Comparison of ENCODE assay signal across 1 cellular context in the genomic region with DNA sequence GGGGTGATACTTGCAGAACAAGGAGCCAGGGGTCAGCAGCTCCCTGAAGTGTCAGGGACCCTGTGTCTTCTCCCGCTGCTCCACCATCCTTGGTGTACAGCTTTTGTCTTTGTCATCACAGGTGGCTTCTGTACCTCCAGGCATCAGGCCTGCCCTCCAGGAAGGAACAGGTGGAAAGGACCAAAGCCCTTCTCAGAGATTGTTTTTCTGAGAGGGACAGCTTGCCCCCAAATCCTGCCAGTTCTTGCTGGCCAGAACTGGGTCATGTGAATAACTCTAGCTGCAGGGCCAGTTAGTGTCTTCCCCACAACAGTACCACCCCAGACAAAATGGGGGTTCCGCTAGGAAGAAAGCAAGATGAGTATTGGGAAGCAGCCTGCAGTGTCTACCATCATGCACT.
TF ChIP-seq lines count a peak whose summit lies in the region.

No MANE protein-coding gene starts in this region.

TF ChIP-seq in HepG2, 621 proteins besides CTCF, POLR2A, EP300 and RAD21:
- TF ChIP-seq FOXO4 (CRISPR knock-in tag; conservative IDR thresholded peaks at IDR 0.05), result no peak
- TF ChIP-seq ZNF75D (CRISPR knock-in tag; IDR thresholded peaks at IDR 0.05; ENCODE audit: borderline replicate concordance), result peak; percentile 34; the same call in 1 of the 2 replicates
- TF ChIP-seq PCBP1 (IDR thresholded peaks at IDR 0.05; ENCODE audit: borderline replicate concordance, low read depth, low read length), result no peak
